In genomic region chr21:33265664-33266049, GRCh38 we compare ENCODE assay signal across 2 cellular contexts.
TF ChIP-seq lines count a peak whose summit lies in the region.

No MANE protein-coding gene starts in this region.

TF ChIP-seq in IMR-90, 13 proteins besides CTCF, POLR2A, EP300 and RAD21 (continued from another document):
- TF ChIP-seq, protein P1, sequence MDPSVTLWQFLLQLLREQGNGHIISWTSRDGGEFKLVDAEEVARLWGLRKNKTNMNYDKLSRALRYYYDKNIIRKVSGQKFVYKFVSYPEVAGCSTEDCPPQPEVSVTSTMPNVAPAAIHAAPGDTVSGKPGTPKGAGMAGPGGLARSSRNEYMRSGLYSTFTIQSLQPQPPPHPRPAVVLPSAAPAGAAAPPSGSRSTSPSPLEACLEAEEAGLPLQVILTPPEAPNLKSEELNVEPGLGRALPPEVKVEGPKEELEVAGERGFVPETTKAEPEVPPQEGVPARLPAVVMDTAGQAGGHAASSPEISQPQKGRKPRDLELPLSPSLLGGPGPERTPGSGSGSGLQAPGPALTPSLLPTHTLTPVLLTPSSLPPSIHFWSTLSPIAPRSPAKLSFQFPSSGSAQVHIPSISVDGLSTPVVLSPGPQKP (IDR thresholded peaks at IDR 0.05; ENCODE audit: borderline replicate concordance, low read depth, low read length): no peak
- no peak for TF ChIP-seq RCOR1 (IDR thresholded peaks at IDR 0.05; ENCODE audit: insufficient replicate concordance, low read length)
- no peak for TF ChIP-seq MAZ (IDR thresholded peaks at IDR 0.05; ENCODE audit: borderline replicate concordance, low read depth, low read length)
- no peak for TF ChIP-seq SMC3 (IDR thresholded peaks at IDR 0.05; ENCODE audit: low read depth, low read length)
- no peak for TF ChIP-seq FOS (IDR thresholded peaks at IDR 0.05; ENCODE audit: low read depth, low read length)
- no peak for TF ChIP-seq CEBPB (IDR thresholded peaks at IDR 0.05; ENCODE audit: low read depth, low read length)
TF ChIP-seq in IMR-90: peak in this region for 0.

TF ChIP-seq in WTC11, 78 proteins besides CTCF, POLR2A, EP300 and RAD21 (continued from another document):
- TF ChIP-seq ZBTB43 (CRISPR knock-in tag; IDR thresholded peaks at IDR 0.05) (no peak), TEAD4 (CRISPR knock-in tag; IDR thresholded peaks at IDR 0.05) (no peak), FOXK1 (CRISPR knock-in tag; IDR thresholded peaks at IDR 0.05) (no peak; the same call in 1 of the 2 replicates), ZNF671 (CRISPR knock-in tag; IDR thresholded peaks at IDR 0.05) (no peak), SMAD3 (CRISPR knock-in tag; IDR thresholded peaks at IDR 0.05; ENCODE audit: borderline replicate concordance) (no peak), ZNF138 (CRISPR knock-in tag; conservative IDR thresholded peaks at IDR 0.05) (no peak), NR3C1 (CRISPR knock-in tag; conservative IDR thresholded peaks at IDR 0.05; ENCODE audit: low read depth) (no peak)
- TF ChIP-seq, protein P2, sequence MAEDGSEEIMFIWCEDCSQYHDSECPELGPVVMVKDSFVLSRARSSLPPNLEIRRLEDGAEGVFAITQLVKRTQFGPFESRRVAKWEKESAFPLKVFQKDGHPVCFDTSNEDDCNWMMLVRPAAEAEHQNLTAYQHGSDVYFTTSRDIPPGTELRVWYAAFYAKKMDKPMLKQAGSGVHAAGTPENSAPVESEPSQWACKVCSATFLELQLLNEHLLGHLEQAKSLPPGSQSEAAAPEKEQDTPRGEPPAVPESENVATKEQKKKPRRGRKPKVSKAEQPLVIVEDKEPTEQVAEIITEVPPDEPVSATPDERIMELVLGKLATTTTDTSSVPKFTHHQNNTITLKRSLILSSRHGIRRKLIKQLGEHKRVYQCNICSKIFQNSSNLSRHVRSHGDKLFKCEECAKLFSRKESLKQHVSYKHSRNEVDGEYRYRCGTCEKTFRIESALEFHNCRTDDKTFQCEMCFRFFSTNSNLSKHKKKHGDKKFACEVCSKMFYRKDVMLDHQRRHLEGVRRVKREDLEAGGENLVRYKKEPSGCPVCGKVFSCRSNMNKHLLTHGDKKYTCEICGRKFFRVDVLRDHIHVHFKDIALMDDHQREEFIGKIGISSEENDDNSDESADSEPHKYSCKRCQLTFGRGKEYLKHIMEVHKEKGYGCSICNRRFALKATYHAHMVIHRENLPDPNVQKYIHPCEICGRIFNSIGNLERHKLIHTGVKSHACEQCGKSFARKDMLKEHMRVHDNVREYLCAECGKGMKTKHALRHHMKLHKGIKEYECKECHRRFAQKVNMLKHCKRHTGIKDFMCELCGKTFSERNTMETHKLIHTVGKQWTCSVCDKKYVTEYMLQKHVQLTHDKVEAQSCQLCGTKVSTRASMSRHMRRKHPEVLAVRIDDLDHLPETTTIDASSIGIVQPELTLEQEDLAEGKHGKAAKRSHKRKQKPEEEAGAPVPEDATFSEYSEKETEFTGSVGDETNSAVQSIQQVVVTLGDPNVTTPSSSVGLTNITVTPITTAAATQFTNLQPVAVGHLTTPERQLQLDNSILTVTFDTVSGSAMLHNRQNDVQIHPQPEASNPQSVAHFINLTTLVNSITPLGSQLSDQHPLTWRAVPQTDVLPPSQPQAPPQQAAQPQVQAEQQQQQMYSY (CRISPR knock-in tag; IDR thresholded peaks at IDR 0.05): no peak
- TF ChIP-seq, protein P3, sequence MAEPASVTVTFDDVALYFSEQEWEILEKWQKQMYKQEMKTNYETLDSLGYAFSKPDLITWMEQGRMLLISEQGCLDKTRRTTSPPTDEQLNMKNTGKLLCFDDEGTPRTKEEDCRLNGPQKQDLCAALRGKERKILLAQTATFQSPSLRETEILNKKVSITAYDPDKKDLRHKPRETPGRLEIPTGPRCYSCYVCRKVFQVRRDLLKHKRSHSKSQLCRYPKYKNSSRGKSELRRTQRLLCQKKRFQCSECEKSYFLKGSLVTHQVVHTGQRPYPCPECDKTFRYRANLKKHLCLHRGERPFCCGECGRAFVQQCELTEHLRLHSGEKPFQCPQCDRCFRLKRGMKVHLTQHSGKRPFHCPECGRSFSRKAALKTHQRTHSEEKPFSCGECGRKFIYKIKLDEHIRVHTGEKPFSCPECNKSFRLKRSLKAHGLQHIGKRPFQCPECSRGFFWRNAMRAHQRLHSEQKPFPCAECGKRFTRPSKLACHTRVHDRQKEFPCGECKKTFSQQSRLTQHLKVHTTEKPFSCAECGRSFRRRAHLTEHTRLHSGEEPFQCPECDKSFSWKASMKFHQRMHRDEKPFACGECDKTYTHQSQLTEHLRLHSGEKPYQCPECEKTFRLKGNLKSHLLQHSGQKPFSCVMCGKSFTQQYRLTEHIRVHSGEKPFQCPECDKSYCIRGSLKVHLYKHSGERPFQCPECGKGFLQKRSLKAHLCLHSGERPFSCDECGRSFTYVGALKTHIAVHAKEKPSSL (CRISPR knock-in tag; conservative IDR thresholded peaks at IDR 0.05): no peak
